8 cellular contexts compared by ENCODE assay signal in genomic region chr7:5428470-5429252, GRCh38. TPM values are rescaled to one million over a fixed set of nuclear protein-coding genes. Genes with fewer than 3 reads are reported as not detected.
DNase-seq lines count a peak whose midpoint lies in the region; ATAC-seq and TF ChIP-seq lines count a peak whose summit lies in the region.

No MANE protein-coding gene starts in this region.

- H3K18ac ChIP-seq in mesendoderm (ENCODE audit: low read length), result peak overlapping the region; percentile 55

- H3K27ac Mint-ChIP-seq in endothelial cell (ENCODE audit: unreplicated experiment) (no peak overlapping the region), type B pancreatic cell (peak overlapping the region; percentile 99)
- H3K27ac Mint-ChIP-seq in stimulated activated memory B cell treated with anti-CD40 and anti-IgM and Interleukin-4, amounts not matched to agents 10 μg/mL and 1 μg/mL and 100 μg/mL, for 72 hours, result no peak overlapping the region

- H3K4me1 ChIP-seq in Peyer's patch, result peaks cover 0 to 31% (median 17%) of the 10 kb centered on the region in 4 donors
- peaks cover 5% of the 10 kb centered on the region for H3K4me1 ChIP-seq in mesendoderm (ENCODE audit: control insufficient read depth, low read depth, low read length)

- H3K4me3 ChIP-seq in HFF-Myc (replicated peaks; ENCODE audit: low read depth, low read length), result peak overlapping the region; percentile 68
- H3K4me3 ChIP-seq in Peyer's patch, result peak overlapping the region; percentile 64 to 88 (median 70)
- peak overlapping the region; percentile 32 for H3K4me3 ChIP-seq in mesendoderm (ENCODE audit: low read length)

- TF ChIP-seq CTCF in HFF-Myc (IDR thresholded peaks at IDR 0.05; ENCODE audit: low read depth, low read length, missing control alignments) (no peak), Peyer's patch (IDR thresholded peaks at IDR 0.05) (peak in 3 of 6 experiments; percentile 13 to 27 (median 26)), endothelial cell (IDR thresholded peaks at IDR 0.05; ENCODE audit: unreplicated experiment) (no peak), type B pancreatic cell (conservative IDR thresholded peaks at IDR 0.05) (peak; percentile 48)

- H2BK120ac ChIP-seq in mesendoderm (ENCODE audit: low read depth, low read length), result no peak overlapping the region

- H3K4me2 ChIP-seq in mesendoderm (ENCODE audit: low read length), result peak overlapping the region; percentile 76

- H2BK5ac ChIP-seq in mesendoderm (ENCODE audit: low read length), result no peak overlapping the region

- no peaks in the 10 kb centered on the region for H3K9me3 ChIP-seq in Peyer's patch

- peaks cover 21% of the 10 kb centered on the region for H3K36me3 Mint-ChIP-seq in endothelial cell (ENCODE audit: low read depth, unreplicated experiment)
- peaks cover 14% of the 10 kb centered on the region for H3K36me3 Mint-ChIP-seq in type B pancreatic cell
- H3K36me3 Mint-ChIP-seq in stimulated activated memory B cell treated with anti-CD40 and anti-IgM and Interleukin-4, amounts not matched to agents 10 μg/mL and 1 μg/mL and 100 μg/mL, for 72 hours, result no peaks in the 10 kb centered on the region

- H3K79me2 ChIP-seq in mesendoderm (ENCODE audit: control insufficient read depth, insufficient read depth, low read length), result no peaks in the 10 kb centered on the region

- no peak overlapping the region for H2AK5ac ChIP-seq in mesendoderm (ENCODE audit: low read length)

- WGBS in mesendoderm (ENCODE audit: extremely low coverage, insufficient coverage, low lambda C conversion rate), result no CpG with 5 or more reads among the region's 47 CpGs

- peak overlapping the region; percentile 90 for H3K9ac ChIP-seq in mesendoderm (ENCODE audit: low read length)

- H3K36me3 ChIP-seq in Peyer's patch (peaks cover 0 to 5% (median 0%) of the 10 kb centered on the region in 3 donors), mesendoderm (ENCODE audit: control insufficient read depth, insufficient read depth, low read length) (no peaks in the 10 kb centered on the region)

- no peak for ATAC-seq in stimulated activated memory B cell treated with anti-CD40 and anti-IgM and Interleukin-4, amounts not matched to agents 10 μg/mL and 1 μg/mL and 100 μg/mL, for 72 hours

- peaks cover 25% of the 10 kb centered on the region for H3K27me3 Mint-ChIP-seq in endothelial cell (ENCODE audit: unreplicated experiment)
- H3K27me3 Mint-ChIP-seq in type B pancreatic cell, result peaks cover 9% of the 10 kb centered on the region
- peaks cover 96% of the 10 kb centered on the region for H3K27me3 Mint-ChIP-seq in stimulated activated memory B cell treated with anti-CD40 and anti-IgM and Interleukin-4, amounts not matched to agents 10 μg/mL and 1 μg/mL and 100 μg/mL, for 72 hours

- no peaks in the 10 kb centered on the region for H3K27me3 ChIP-seq in Peyer's patch
- no peaks in the 10 kb centered on the region for H3K27me3 ChIP-seq in mesendoderm (ENCODE audit: insufficient read depth, low read length, poor library complexity)

- no peak overlapping the region for H4K8ac ChIP-seq in mesendoderm (ENCODE audit: low read depth, low read length)

- peaks cover 11% of the 10 kb centered on the region for H3K4me1 Mint-ChIP-seq in endothelial cell (ENCODE audit: unreplicated experiment)
- H3K4me1 Mint-ChIP-seq in type B pancreatic cell (ENCODE audit: unreplicated experiment), result peaks cover 20% of the 10 kb centered on the region
- H3K4me1 Mint-ChIP-seq in stimulated activated memory B cell treated with anti-CD40 and anti-IgM and Interleukin-4, amounts not matched to agents 10 μg/mL and 1 μg/mL and 100 μg/mL, for 72 hours, result peaks cover 39% of the 10 kb centered on the region

- TF ChIP-seq POLR2A in Peyer's patch (IDR thresholded peaks at IDR 0.05), result peak in 1 of 2 donors; percentile 42

- H4K5ac ChIP-seq in mesendoderm (ENCODE audit: low read length), result no peak overlapping the region

- H3K23ac ChIP-seq in mesendoderm (ENCODE audit: low read length), result no peak overlapping the region

- peak overlapping the region; percentile 97 for H3K56ac ChIP-seq in mesendoderm (ENCODE audit: low read length)

- peak; percentile 82 for DNase-seq in Ammon's horn (ENCODE audit: low spot score)
- DNase-seq in HFF-Myc (ENCODE audit: extremely low read depth, low read depth), result no peak
- DNase-seq in Peyer's patch, result peak in 2 of 3 donors; percentile 77 to 81
- DNase-seq in endothelial cell (ENCODE audit: low spot score), result peak; percentile 38
- DNase-seq in mesendoderm, result peak; percentile 76
- DNase-seq in type B pancreatic cell (ENCODE audit: extremely low spot score, unreplicated experiment), result no peak
- no peak for DNase-seq in activated effector memory CD4-positive, alpha-beta T cell treated with Interleukin-2 at 50 U/mL for 16 hours

- H3K4me3 Mint-ChIP-seq in endothelial cell (ENCODE audit: unreplicated experiment) (peak overlapping the region; percentile 83), type B pancreatic cell (peak overlapping the region; percentile 91)
- H3K4me3 Mint-ChIP-seq in stimulated activated memory B cell treated with anti-CD40 and anti-IgM and Interleukin-4, amounts not matched to agents 10 μg/mL and 1 μg/mL and 100 μg/mL, for 72 hours, result no peak overlapping the region

- H3K9me3 Mint-ChIP-seq in endothelial cell (ENCODE audit: unreplicated experiment) (no peaks in the 10 kb centered on the region), type B pancreatic cell (no peaks in the 10 kb centered on the region)
- H3K9me3 Mint-ChIP-seq in stimulated activated memory B cell treated with anti-CD40 and anti-IgM and Interleukin-4, amounts not matched to agents 10 μg/mL and 1 μg/mL and 100 μg/mL, for 72 hours, result peaks cover 3% of the 10 kb centered on the region

- H3K4ac ChIP-seq in mesendoderm (ENCODE audit: low read depth, low read length), result peak overlapping the region; percentile 50

- H3K79me1 ChIP-seq in mesendoderm (ENCODE audit: low read length), result peaks cover 2% of the 10 kb centered on the region

- H3K27ac ChIP-seq in Peyer's patch (peak overlapping the region; percentile 80 to 98 (median 96)), mesendoderm (ENCODE audit: low read depth, low read length) (peak overlapping the region; percentile 41)

- H2BK15ac ChIP-seq in mesendoderm (replicated peaks; ENCODE audit: low read depth), result no peak overlapping the region

RNA-seq across cellular contexts. Expression of gene TNRC18, which starts 5.0 kb away (rescaled TPM):
- 100 to 1,000 TPM; 112 to 325 (median 211) TPM for total RNA-seq in Peyer's patch
- total RNA-seq in endothelial cell (ENCODE audit: unreplicated experiment), result 91.8 TPM
- polyA plus RNA-seq in mesendoderm (2013, experiment 1 of 2), result 23.2 TPM
- 22.9 TPM for polyA plus RNA-seq in mesendoderm (2013, experiment 2 of 2)
- 135 and 169 TPM in 2 replicates for total RNA-seq in type B pancreatic cell (ENCODE audit: low replicate concordance)

Comparison
In these comparisons a context has a peak if more than half of its experiments do, and no peak if none do; other contexts are left out.
1. DNase-seq: peak in Ammon's horn (single experiment), Peyer's patch (2 of 3), endothelial cell (single experiment) and mesendoderm (single experiment); none in HFF-Myc (single experiment), type B pancreatic cell (single experiment) and activated effector memory CD4-positive, alpha-beta T cell treated with Interleukin-2 at 50 U/mL for 16 hours (single experiment).
2. Peak in every context shown above with its lines, with median percentiles within 50 percentile points of each other: H3K4me3 ChIP-seq.